In the genomic region with DNA sequence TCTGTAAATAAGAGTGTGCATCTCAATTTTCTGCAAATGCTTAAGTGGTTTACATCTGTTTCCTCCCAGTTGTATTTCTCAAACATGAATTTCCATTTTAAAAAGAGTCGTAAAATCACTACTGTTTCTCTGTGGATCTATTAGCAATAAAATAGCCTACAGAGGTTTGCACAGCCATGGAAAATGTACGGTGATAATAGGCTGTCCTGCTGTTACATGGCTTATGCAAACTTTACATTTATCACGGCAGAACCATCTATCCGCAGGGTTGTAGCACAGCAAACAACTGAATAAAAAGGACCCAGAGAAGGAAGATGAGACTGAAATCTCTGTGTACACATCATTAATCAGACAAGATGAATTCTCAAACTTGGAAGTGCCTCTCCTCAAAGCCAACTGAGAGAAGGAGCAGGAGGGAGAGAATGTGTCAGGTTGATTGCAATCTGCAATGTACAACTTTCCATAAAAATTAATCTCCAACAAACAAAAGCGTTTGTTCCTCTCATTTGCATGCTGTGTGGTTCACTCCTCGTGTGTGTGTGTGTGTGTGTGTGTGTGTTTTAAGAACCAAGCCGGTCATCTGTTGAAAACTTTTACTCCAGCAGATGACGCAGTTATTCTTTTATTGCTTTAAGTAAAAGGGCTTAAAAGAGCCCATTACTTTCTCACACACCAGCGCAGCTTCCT, we compare ENCODE assay signal across 25 cellular contexts.
DNase-seq lines count a peak whose midpoint lies in the region; ATAC-seq and TF ChIP-seq lines count a peak whose summit lies in the region.
"Had no signal": no experiment of that assay in that cellular context is flagged by ENCODE, and none has a peak within 500 bp of the region (broad histone marks: within the 10 kb centered on the region; RNA-seq: fewer than 3 reads in every experiment).

No MANE protein-coding gene starts in this region.

- H3K4me3 ChIP-seq in fibroblast of mammary gland (ENCODE audit: control insufficient read depth, low read depth, low read length) = no peak overlapping the region
- H3K4me3 ChIP-seq in mesenchymal stem cell (ENCODE audit: insufficient read depth in 1 of 2, low read depth in 1 of 2, low read length in 2 of 2) = no peak overlapping the region
- H3K4me3 ChIP-seq: heart right ventricle, lower lobe of right lung, SJSA1, tibial nerve had no signal

- TF ChIP-seq CTCF in fibroblast of mammary gland (conservative IDR thresholded peaks at IDR 0.05; ENCODE audit: control insufficient read depth, insufficient read depth, low read depth, low read length) = no peak

- H3K27ac ChIP-seq in mesenchymal stem cell (ENCODE audit: low read length, poor library complexity, severe bottlenecking) = no peak overlapping the region
- H3K27ac ChIP-seq: heart right ventricle, lower lobe of right lung, SJSA1, tibial nerve had no signal

- H3K4me1 ChIP-seq in mesenchymal stem cell (ENCODE audit: control insufficient read depth, insufficient read depth, low read depth, low read length) = no peaks in the 10 kb centered on the region
- H3K4me1 ChIP-seq: heart right ventricle, lower lobe of right lung, SJSA1, tibial nerve had no signal

- H3K79me1 ChIP-seq in mesenchymal stem cell (replicated peaks; ENCODE audit: low read length, poor library complexity, severe bottlenecking) = no peaks in the 10 kb centered on the region

- DNase-seq in COR-L47 (lab: John Stamatoyannopoulos, UW) (peak; percentile 80), NCI-H1092 treated with DMSO at 0.1 percent for 48 hours (lab: John Stamatoyannopoulos, UW) (peak; percentile 98), NCI-H526 (lab: John Stamatoyannopoulos, UW) (peak; percentile 87 to 93), fibroblast of mammary gland (ENCODE audit: low read depth) (peak; percentile 17), mesenchymal stem cell (no peak)
- no peak for DNase-seq in stimulated activated naive CD4-positive, alpha-beta T cell treated with Interleukin-2 at 50 U/mL for 16 hours (lab: John Stamatoyannopoulos, UW)
- DNase-seq in naive thymus-derived CD8-positive, alpha-beta T cell = no peak
- DNase-seq: activated B cell treated with CpG ODN at 0.5 μM for 24 hours; activated CD8-positive, alpha-beta T cell treated with anti-CD3 and anti-CD28 coated beads for 36 hours; activated naive CD4-positive, alpha-beta T cell treated with anti-CD3 and anti-CD28 coated beads for 36 hours; activated T-cell treated with anti-CD3 and anti-CD28 coated beads, Interleukin-2, amount 50 U/mL, for 4 hours; aorta; CD4-positive, CD25-positive, alpha-beta regulatory T cell; DND-41; effector memory CD4-positive, alpha-beta T cell; heart right ventricle; lower lobe of right lung; NCI-H524 treated with DMSO at 0.1 percent for 48 hours; right cardiac atrium; stimulated activated naive B cell treated with anti-CD40 and anti-IgM and Interleukin-4, amounts not matched to agents 10 μg/mL and 1 μg/mL and 100 μg/mL, for 72 hours; T-helper 2 cell had no signal

- H4K8ac ChIP-seq in mesenchymal stem cell (ENCODE audit: low read length) = no peak overlapping the region

- ATAC-seq in naive thymus-derived CD8-positive, alpha-beta T cell = no peak
- ATAC-seq in HG02571 (IDR thresholded peaks at IDR 0.05; ENCODE audit: unreplicated experiment) = no peak
- ATAC-seq: activated CD8-positive, alpha-beta T cell treated with anti-CD3 and anti-CD28 coated beads for 36 hours; activated T-cell treated with anti-CD3 and anti-CD28 coated beads, Interleukin-2, amount 50 U/mL, for 4 hours; heart right ventricle; lower lobe of right lung; right cardiac atrium; stimulated activated naive B cell treated with anti-CD40 and anti-IgM and Interleukin-4, amounts not matched to agents 10 μg/mL and 1 μg/mL and 100 μg/mL, for 72 hours had no signal

- WGBS in mesenchymal stem cell = 74% methylated on average over 3 of the region's 9 CpGs

- H3K4me3 Mint-ChIP-seq in naive thymus-derived CD8-positive, alpha-beta T cell = no peak overlapping the region
- H3K4me3 Mint-ChIP-seq: activated B cell treated with CpG ODN at 0.5 μM for 24 hours; activated CD8-positive, alpha-beta T cell treated with anti-CD3 and anti-CD28 coated beads for 36 hours; activated naive CD4-positive, alpha-beta T cell treated with anti-CD3 and anti-CD28 coated beads for 36 hours; activated T-cell treated with anti-CD3 and anti-CD28 coated beads, Interleukin-2, amount 50 U/mL, for 4 hours; CD4-positive, CD25-positive, alpha-beta regulatory T cell; central memory CD8-positive, alpha-beta T cell; stimulated activated naive B cell treated with anti-CD40 and anti-IgM and Interleukin-4, amounts not matched to agents 10 μg/mL and 1 μg/mL and 100 μg/mL, for 72 hours had no signal

- H3K27me3 ChIP-seq in mesenchymal stem cell (ENCODE audit: control insufficient read depth in 1 of 2, insufficient read depth in 1 of 2, low read length in 2 of 2) = peaks cover 59 to 65% of the 10 kb centered on the region in 2 experiments
- H3K27me3 ChIP-seq: SJSA1, tibial nerve had no signal

- no peak overlapping the region for H2BK120ac ChIP-seq in mesenchymal stem cell (ENCODE audit: low read depth, low read length)

- no peaks in the 10 kb centered on the region for H3K9me3 ChIP-seq in mesenchymal stem cell (ENCODE audit: control insufficient read depth, low read length)
- H3K9me3 ChIP-seq: heart right ventricle, lower lobe of right lung, SJSA1, tibial nerve had no signal

- no peaks in the 10 kb centered on the region for H3K36me3 Mint-ChIP-seq in naive thymus-derived CD8-positive, alpha-beta T cell
- H3K36me3 Mint-ChIP-seq: CD4-positive, CD25-positive, alpha-beta regulatory T cell had no signal

- H3K9me3 Mint-ChIP-seq in naive thymus-derived CD8-positive, alpha-beta T cell = no peaks in the 10 kb centered on the region
- H3K9me3 Mint-ChIP-seq: activated B cell treated with CpG ODN at 0.5 μM for 24 hours; activated CD8-positive, alpha-beta T cell treated with anti-CD3 and anti-CD28 coated beads for 36 hours; activated naive CD4-positive, alpha-beta T cell treated with anti-CD3 and anti-CD28 coated beads for 36 hours; activated T-cell treated with anti-CD3 and anti-CD28 coated beads, Interleukin-2, amount 50 U/mL, for 4 hours; CD4-positive, CD25-positive, alpha-beta regulatory T cell; central memory CD8-positive, alpha-beta T cell; stimulated activated naive B cell treated with anti-CD40 and anti-IgM and Interleukin-4, amounts not matched to agents 10 μg/mL and 1 μg/mL and 100 μg/mL, for 72 hours had no signal

- H3K4me2 ChIP-seq in mesenchymal stem cell (ENCODE audit: low read length, poor library complexity, severe bottlenecking) = no peak overlapping the region

- H3K18ac ChIP-seq in mesenchymal stem cell (ENCODE audit: low read depth in 1 of 2, low read length in 2 of 2) = no peak overlapping the region

- H3K14ac ChIP-seq in mesenchymal stem cell (ENCODE audit: low read length in 2 of 2) = no peak overlapping the region

- H2AFZ ChIP-seq in mesenchymal stem cell (ENCODE audit: low read depth, low read length) = no peak overlapping the region

- H3K9ac ChIP-seq in mesenchymal stem cell (ENCODE audit: low read length) = no peak overlapping the region

- H3K4ac ChIP-seq in mesenchymal stem cell (ENCODE audit: low read depth in 1 of 2, low read length in 2 of 2) = no peak overlapping the region

- H2BK15ac ChIP-seq in mesenchymal stem cell (ENCODE audit: low read depth, poor library complexity, severe bottlenecking) = no peak overlapping the region

- peaks cover 7 to 32% (median 17%) of the 10 kb centered on the region in 5 donors for H3K27me3 Mint-ChIP-seq in naive thymus-derived CD8-positive, alpha-beta T cell

- no peak overlapping the region for H2BK5ac ChIP-seq in mesenchymal stem cell (ENCODE audit: low read depth, low read length, poor library complexity, severe bottlenecking)

- no peak overlapping the region for H2AK5ac ChIP-seq in mesenchymal stem cell (ENCODE audit: low read length, severe bottlenecking)

- no peak overlapping the region for H3K23ac ChIP-seq in mesenchymal stem cell (ENCODE audit: low read length in 2 of 2)

- no peak overlapping the region for H2BK12ac ChIP-seq in mesenchymal stem cell (ENCODE audit: low read length in 2 of 2)

- POLR2A ChIA-PET in naive thymus-derived CD8-positive, alpha-beta T cell (lab: Charles Lee) = no interaction called here

- no peak overlapping the region for H3K27ac Mint-ChIP-seq in naive thymus-derived CD8-positive, alpha-beta T cell
- H3K27ac Mint-ChIP-seq: activated B cell treated with CpG ODN at 0.5 μM for 24 hours; activated CD8-positive, alpha-beta T cell treated with anti-CD3 and anti-CD28 coated beads for 36 hours; activated naive CD4-positive, alpha-beta T cell treated with anti-CD3 and anti-CD28 coated beads for 36 hours; CD4-positive, CD25-positive, alpha-beta regulatory T cell; stimulated activated naive B cell treated with anti-CD40 and anti-IgM and Interleukin-4, amounts not matched to agents 10 μg/mL and 1 μg/mL and 100 μg/mL, for 72 hours had no signal

- peaks cover 0 to 5% (median 0%) of the 10 kb centered on the region in 4 donors for H3K4me1 Mint-ChIP-seq in naive thymus-derived CD8-positive, alpha-beta T cell
- H3K4me1 Mint-ChIP-seq: central memory CD8-positive, alpha-beta T cell had no signal

- H3K36me3 ChIP-seq in mesenchymal stem cell (ENCODE audit: control insufficient read depth in 1 of 2, insufficient read depth in 2 of 2, low read depth in 1 of 2, low read length in 2 of 2) = no peaks in the 10 kb centered on the region
- H3K36me3 ChIP-seq: heart right ventricle, lower lobe of right lung, SJSA1, tibial nerve had no signal

- H4K91ac ChIP-seq in mesenchymal stem cell (ENCODE audit: low read length) = no peak overlapping the region

Comparison
In these comparisons a context has a peak if more than half of its experiments do, and no peak if none do; other contexts are left out.
1. DNase-seq: peak in COR-L47 (single experiment), NCI-H1092 treated with DMSO at 0.1 percent for 48 hours (single experiment), NCI-H526 (2 of 2) and fibroblast of mammary gland (single experiment); none in mesenchymal stem cell (single experiment), stimulated activated naive CD4-positive, alpha-beta T cell treated with Interleukin-2 at 50 U/mL for 16 hours (single experiment) and naive thymus-derived CD8-positive, alpha-beta T cell (0 of 10).